Comparison of ENCODE assay signal across 1 cellular context in genomic region chr6:129469070-129469662, GRCh38.
TF ChIP-seq lines count a peak whose summit lies in the region.

No MANE protein-coding gene starts in this region.

TF ChIP-seq in HCT116, 20 proteins besides CTCF, POLR2A, EP300 and RAD21:
- TF ChIP-seq CEBPB (IDR thresholded peaks at IDR 0.05; ENCODE audit: low read depth) (no peak), CBX3 (IDR thresholded peaks at IDR 0.05; ENCODE audit: low read depth) (0 out of 2 replicates have a peak, but pooled peaks have one; percentile 45)
